Comparison of ENCODE assay signal across 1 cellular context in the genomic region with DNA sequence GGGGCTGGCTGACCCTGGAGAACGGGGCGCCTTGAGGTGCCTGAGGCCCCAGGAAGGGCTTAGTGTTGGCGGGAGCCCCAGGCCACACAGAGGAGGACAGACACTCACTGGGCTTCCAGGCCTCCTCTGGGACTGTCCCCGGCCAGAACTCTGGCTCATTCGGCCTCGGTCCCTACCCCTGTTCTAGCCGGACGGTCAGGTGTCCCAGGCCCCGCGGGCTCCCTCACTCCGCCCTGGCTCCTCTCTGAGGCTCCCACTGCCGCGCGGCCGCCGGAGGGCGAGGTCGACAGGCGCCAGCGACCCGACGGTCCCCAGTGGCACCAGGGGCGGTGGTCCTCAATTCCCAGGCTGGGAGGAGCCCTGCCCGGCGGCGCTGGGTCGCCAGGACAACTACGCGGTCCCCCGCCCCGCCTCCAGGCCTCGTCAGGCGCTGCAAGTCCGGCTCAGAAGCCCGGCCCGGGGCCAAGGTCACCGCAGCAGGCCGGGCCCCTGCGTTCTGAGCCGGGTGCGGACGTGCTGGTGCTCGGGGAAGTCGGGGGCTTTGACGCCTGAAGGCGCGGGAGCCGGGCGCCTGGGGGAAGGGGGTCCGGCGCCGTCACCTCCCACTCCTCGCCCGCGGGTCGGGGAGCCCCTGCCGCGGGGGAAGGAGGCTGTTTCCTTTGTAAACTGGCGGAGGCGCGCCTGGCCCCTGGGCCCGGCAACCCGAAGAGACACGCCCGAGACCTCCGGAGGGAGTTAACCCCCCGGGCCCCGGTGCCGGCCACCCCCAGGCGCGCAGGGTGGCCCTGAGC.
TF ChIP-seq lines count a peak whose summit lies in the region.

No MANE protein-coding gene starts in this region.

TF ChIP-seq in SK-N-SH, 30 proteins besides CTCF, POLR2A, EP300 and RAD21 (continued from another document):
- TF ChIP-seq, protein P1, sequence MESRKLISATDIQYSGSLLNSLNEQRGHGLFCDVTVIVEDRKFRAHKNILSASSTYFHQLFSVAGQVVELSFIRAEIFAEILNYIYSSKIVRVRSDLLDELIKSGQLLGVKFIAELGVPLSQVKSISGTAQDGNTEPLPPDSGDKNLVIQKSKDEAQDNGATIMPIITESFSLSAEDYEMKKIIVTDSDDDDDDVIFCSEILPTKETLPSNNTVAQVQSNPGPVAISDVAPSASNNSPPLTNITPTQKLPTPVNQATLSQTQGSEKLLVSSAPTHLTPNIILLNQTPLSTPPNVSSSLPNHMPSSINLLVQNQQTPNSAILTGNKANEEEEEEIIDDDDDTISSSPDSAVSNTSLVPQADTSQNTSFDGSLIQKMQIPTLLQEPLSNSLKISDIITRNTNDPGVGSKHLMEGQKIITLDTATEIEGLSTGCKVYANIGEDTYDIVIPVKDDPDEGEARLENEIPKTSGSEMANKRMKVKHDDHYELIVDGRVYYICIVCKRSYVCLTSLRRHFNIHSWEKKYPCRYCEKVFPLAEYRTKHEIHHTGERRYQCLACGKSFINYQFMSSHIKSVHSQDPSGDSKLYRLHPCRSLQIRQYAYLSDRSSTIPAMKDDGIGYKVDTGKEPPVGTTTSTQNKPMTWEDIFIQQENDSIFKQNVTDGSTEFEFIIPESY (IDR thresholded peaks at IDR 0.05; ENCODE audit: borderline replicate concordance, low read depth) = no peak
- TF ChIP-seq, protein P2, sequence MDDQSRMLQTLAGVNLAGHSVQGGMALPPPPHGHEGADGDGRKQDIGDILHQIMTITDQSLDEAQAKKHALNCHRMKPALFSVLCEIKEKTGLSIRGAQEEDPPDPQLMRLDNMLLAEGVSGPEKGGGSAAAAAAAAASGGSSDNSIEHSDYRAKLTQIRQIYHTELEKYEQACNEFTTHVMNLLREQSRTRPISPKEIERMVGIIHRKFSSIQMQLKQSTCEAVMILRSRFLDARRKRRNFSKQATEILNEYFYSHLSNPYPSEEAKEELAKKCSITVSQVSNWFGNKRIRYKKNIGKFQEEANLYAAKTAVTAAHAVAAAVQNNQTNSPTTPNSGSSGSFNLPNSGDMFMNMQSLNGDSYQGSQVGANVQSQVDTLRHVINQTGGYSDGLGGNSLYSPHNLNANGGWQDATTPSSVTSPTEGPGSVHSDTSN (IDR thresholded peaks at IDR 0.05) = no peak
